8 cellular contexts compared by ENCODE assay signal in genomic region chr16:4350365-4350786, GRCh38. TPM values are rescaled to one million over a fixed set of nuclear protein-coding genes. Genes with fewer than 3 reads are reported as not detected.
DNase-seq lines count a peak whose midpoint lies in the region; ATAC-seq, FAIRE-seq and TF ChIP-seq lines count a peak whose summit lies in the region.

No MANE protein-coding gene starts in this region.

- H3K27ac ChIP-seq in RWPE2 (ENCODE audit: poor library complexity, severe bottlenecking), result peak overlapping the region; percentile 70

- no peak for DNase-seq in RWPE2 (ENCODE audit: low spot score)
- DNase-seq in fibroblast of the aortic adventitia (ENCODE audit: low read depth), result no peak
- DNase-seq in skeletal muscle cell (ENCODE audit: low read depth), result no peak
- DNase-seq in UCSD-AML1 (lab: John Stamatoyannopoulos, UW; ENCODE audit: unreplicated experiment), result no peak
- no peak for DNase-seq in AG08395 (ENCODE audit: low spot score)
- no peak for DNase-seq in D721Med (ENCODE audit: insufficient read length, low spot score)
- DNase-seq in RKO (ENCODE audit: low spot score), result no peak

- ATAC-seq in GM19395 (IDR thresholded peaks at IDR 0.05; ENCODE audit: unreplicated experiment) (peak; percentile 7), RWPE2 (ENCODE audit: low read depth) (no peak)

- peaks cover 10% of the 10 kb centered on the region for H3K36me3 ChIP-seq in RWPE2 (ENCODE audit: low read depth)

- peaks cover 11% of the 10 kb centered on the region for H3K4me1 ChIP-seq in RWPE2 (ENCODE audit: insufficient read depth, poor library complexity, severe bottlenecking)

- TF ChIP-seq CTCF in RWPE2 (IDR thresholded peaks at IDR 0.05; ENCODE audit: poor library complexity, severe bottlenecking) (no peak), fibroblast of the aortic adventitia (IDR thresholded peaks at IDR 0.05; ENCODE audit: insufficient read depth, low read length) (no peak), D721Med (IDR thresholded peaks at IDR 0.05; ENCODE audit: insufficient read depth, missing control alignments) (no peak)

- no peaks in the 10 kb centered on the region for H3K27me3 ChIP-seq in RWPE2 (ENCODE audit: insufficient read depth, poor library complexity, severe bottlenecking)

- H3K9me3 ChIP-seq in RWPE2 (ENCODE audit: severe bottlenecking), result no peaks in the 10 kb centered on the region

- H3K4me3 ChIP-seq in RWPE2 (ENCODE audit: severe bottlenecking), result peak overlapping the region; percentile 94
- H3K4me3 ChIP-seq in fibroblast of the aortic adventitia (ENCODE audit: low read depth, low read length), result peak overlapping the region; percentile 89
- peak overlapping the region; percentile 76 for H3K4me3 ChIP-seq in skeletal muscle cell (ENCODE audit: low read depth, low read length)

- FAIRE-seq in D721Med (lab: Jason Lieb, UNC), result no peak

RNA-seq across cellular contexts. Expression of gene PAM16, which starts 0.7 kb away (rescaled TPM):
- 5.0 and 20.2 TPM in 2 replicates for total RNA-seq in fibroblast of the aortic adventitia (ENCODE audit: low replicate concordance)

RNA-seq across cellular contexts. Expression of gene VASN, which starts 21.3 kb away (rescaled TPM):
- 130 and 136 TPM in 2 replicates for total RNA-seq in fibroblast of the aortic adventitia (ENCODE audit: low replicate concordance)

RNA-seq across cellular contexts. Expression of gene GLIS2, which starts 34.5 kb away (rescaled TPM):
- total RNA-seq in fibroblast of the aortic adventitia (ENCODE audit: low replicate concordance), result 3.3 and 6.6 TPM in 2 replicates
